15 cellular contexts compared by ENCODE assay signal in the genomic region with DNA sequence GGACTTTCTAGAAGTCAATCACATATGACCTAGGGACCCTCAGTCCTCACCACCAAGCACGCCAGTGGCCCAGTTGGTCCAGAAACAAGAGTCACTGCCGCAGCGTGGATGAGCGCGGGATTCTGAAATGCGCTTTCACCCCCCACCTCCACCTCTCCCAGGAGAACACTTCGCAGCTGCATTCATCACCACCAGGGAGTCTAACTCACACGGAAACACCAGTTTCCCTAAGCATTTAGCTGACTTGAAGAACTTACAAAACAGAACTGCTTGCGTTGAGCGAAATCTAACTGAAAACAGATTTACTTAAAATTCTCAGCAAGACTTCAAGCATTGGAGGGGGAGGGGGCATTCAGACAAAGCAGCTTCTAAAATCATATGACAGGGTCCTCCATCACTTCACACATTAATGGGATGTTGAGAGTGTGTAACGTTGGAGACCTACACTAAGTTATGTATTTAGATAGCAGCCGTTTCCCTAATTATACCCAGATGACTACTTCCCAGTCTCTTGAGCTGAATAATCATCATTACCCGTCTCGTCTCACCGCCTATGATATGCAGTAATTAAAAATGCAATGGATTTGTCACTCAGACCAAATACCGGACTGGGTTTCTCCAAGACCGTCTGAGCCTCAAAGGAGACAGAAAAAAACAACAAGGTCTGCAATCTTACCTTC.
DNase-seq lines count a peak whose midpoint lies in the region; ATAC-seq and TF ChIP-seq lines count a peak whose summit lies in the region.
"Had no signal": no experiment of that assay in that cellular context is flagged by ENCODE, and none has a peak within 500 bp of the region (broad histone marks: within the 10 kb centered on the region; RNA-seq: fewer than 3 reads in every experiment).

No MANE protein-coding gene starts in this region.

- peaks cover 4% of the 10 kb centered on the region for H3K27me3 Mint-ChIP-seq in activated naive CD4-positive, alpha-beta T cell treated with anti-CD3 and anti-CD28 coated beads, Interleukin-2, amount 10 ng/mL, durations not matched to agents 7 days and 5 days
- peaks cover 16% of the 10 kb centered on the region for H3K27me3 Mint-ChIP-seq in activated CD4-positive, alpha-beta memory T cell treated with anti-CD3 and anti-CD28 coated beads for 36 hours

- peak; percentile 49 for ATAC-seq in sciatic nerve
- ATAC-seq in upper lobe of left lung (ENCODE audit: low FRiP score in 2 of 2): no peak

- no peaks in the 10 kb centered on the region for H3K36me3 ChIP-seq in fibroblast of lung (ENCODE audit: control insufficient read depth, insufficient read depth, low read length)
- no peaks in the 10 kb centered on the region for H3K36me3 ChIP-seq in upper lobe of left lung
- H3K36me3 ChIP-seq: SJSA1, tibial nerve had no signal

- no peak for TF ChIP-seq EP300 in upper lobe of left lung (IDR thresholded peaks at IDR 0.05)

- no peak for TF ChIP-seq POLR2A in upper lobe of left lung (IDR thresholded peaks at IDR 0.05)

- H3K9me3 ChIP-seq in fibroblast of lung (ENCODE audit: control insufficient read depth, insufficient read depth, low read depth, low read length) (no peaks in the 10 kb centered on the region), upper lobe of left lung (no peaks in the 10 kb centered on the region)
- H3K9me3 ChIP-seq: tibial nerve had no signal

- H3K4me1 ChIP-seq in fibroblast of lung (ENCODE audit: control insufficient read depth, extremely low read depth, insufficient read depth, low read length) (no peaks in the 10 kb centered on the region), upper lobe of left lung (peaks cover 5 to 18% (median 11%) of the 10 kb centered on the region in 4 donors)

- WGBS in upper lobe of left lung, 2 donors: 61 to 64% methylated on average over 17 of the region's 17 CpGs

- no peak overlapping the region for H2AFZ ChIP-seq in fibroblast of lung (ENCODE audit: low read length)

- H3K27ac Mint-ChIP-seq in activated naive CD4-positive, alpha-beta T cell treated with anti-CD3 and anti-CD28 coated beads, Interleukin-2, amount 10 ng/mL, durations not matched to agents 7 days and 5 days: no peak overlapping the region
- no peak overlapping the region for H3K27ac Mint-ChIP-seq in activated CD4-positive, alpha-beta memory T cell treated with anti-CD3 and anti-CD28 coated beads for 36 hours

- no peaks in the 10 kb centered on the region for H3K79me2 ChIP-seq in fibroblast of lung (ENCODE audit: control insufficient read depth, insufficient read depth, low read length)

- TF ChIP-seq CTCF in fibroblast of lung (conservative IDR thresholded peaks at IDR 0.05 in 1 of 2, IDR thresholded peaks at IDR 0.05 in 1 of 2; ENCODE audit: low read depth in 1 of 2, low read length in 2 of 2) (no peak), upper lobe of left lung (IDR thresholded peaks at IDR 0.05) (no peak)

- no peaks in the 10 kb centered on the region for H3K36me3 Mint-ChIP-seq in activated naive CD4-positive, alpha-beta T cell treated with anti-CD3 and anti-CD28 coated beads, Interleukin-2, amount 10 ng/mL, durations not matched to agents 7 days and 5 days
- no peaks in the 10 kb centered on the region for H3K36me3 Mint-ChIP-seq in activated CD4-positive, alpha-beta memory T cell treated with anti-CD3 and anti-CD28 coated beads for 36 hours

- POLR2A ChIA-PET in activated CD4-positive, alpha-beta memory T cell treated with anti-CD3 and anti-CD28 coated beads for 36 hours (lab: Charles Lee): no interaction called here

- H3K27ac ChIP-seq in fibroblast of lung (ENCODE audit: insufficient read depth, low read length): no peak overlapping the region
- H3K27ac ChIP-seq in upper lobe of left lung: no peak overlapping the region
- H3K27ac ChIP-seq: 22Rv1, SJSA1, tibial nerve had no signal

- peaks cover 2% of the 10 kb centered on the region for H3K9me3 Mint-ChIP-seq in activated naive CD4-positive, alpha-beta T cell treated with anti-CD3 and anti-CD28 coated beads, Interleukin-2, amount 10 ng/mL, durations not matched to agents 7 days and 5 days
- H3K9me3 Mint-ChIP-seq in activated CD4-positive, alpha-beta memory T cell treated with anti-CD3 and anti-CD28 coated beads for 36 hours: peaks cover 2% of the 10 kb centered on the region

- CTCF ChIA-PET in activated naive CD4-positive, alpha-beta T cell treated with anti-CD3 and anti-CD28 coated beads, Interleukin-2, amount 10 ng/mL, durations not matched to agents 7 days and 5 days (lab: Charles Lee): no interaction called here
- CTCF ChIA-PET in activated CD4-positive, alpha-beta memory T cell treated with anti-CD3 and anti-CD28 coated beads for 36 hours (lab: Charles Lee): no interaction called here

- no peaks in the 10 kb centered on the region for H4K20me1 ChIP-seq in fibroblast of lung (ENCODE audit: control insufficient read depth, extremely low read depth, insufficient read depth, low read length)

- peak; percentile 19 for DNase-seq in DMS153 (lab: John Stamatoyannopoulos, UW)
- no peak for DNase-seq in DMS153 treated with DMSO at 0.1 percent for 48 hours (lab: John Stamatoyannopoulos, UW; ENCODE audit: unreplicated experiment)
- DNase-seq in NCI-H187 treated with DMSO at 0.1 percent for 48 hours (lab: John Stamatoyannopoulos, UW): peak; percentile 74
- DNase-seq in fibroblast of lung (ENCODE audit: low read depth in 2 of 2): peak; percentile 19 to 63
- DNase-seq in sciatic nerve (ENCODE audit: low spot score): no peak
- no peak for DNase-seq in activated naive CD4-positive, alpha-beta T cell treated with anti-CD3 and anti-CD28 coated beads, Interleukin-2, amount 10 ng/mL, durations not matched to agents 7 days and 5 days
- DNase-seq in activated CD4-positive, alpha-beta memory T cell treated with anti-CD3 and anti-CD28 coated beads for 36 hours: no peak
- no peak for DNase-seq in upper lobe of left lung
- DNase-seq: DMS53, H7, NCI-H82, nucleus accumbens had no signal

- no peaks in the 10 kb centered on the region for H3K4me1 Mint-ChIP-seq in activated naive CD4-positive, alpha-beta T cell treated with anti-CD3 and anti-CD28 coated beads, Interleukin-2, amount 10 ng/mL, durations not matched to agents 7 days and 5 days
- H3K4me1 Mint-ChIP-seq in activated CD4-positive, alpha-beta memory T cell treated with anti-CD3 and anti-CD28 coated beads for 36 hours (ENCODE audit: low read depth): no peaks in the 10 kb centered on the region

- H3K4me2 ChIP-seq in fibroblast of lung (ENCODE audit: extremely low read depth, insufficient read depth, low read length): peak overlapping the region; percentile 4

- no peak overlapping the region for H3K4me3 ChIP-seq in fibroblast of lung (replicated peaks in 1 of 4; ENCODE audit: control extremely low read depth in 1 of 4, insufficient read depth in 1 of 4, low read depth in 3 of 4, low read length in 4 of 4)
- no peak overlapping the region for H3K4me3 ChIP-seq in upper lobe of left lung
- H3K4me3 ChIP-seq: SJSA1, tibial nerve had no signal

- intact Hi-C loops in sciatic nerve (cut with DNase I): no loop called here
- intact Hi-C loops in activated CD4-positive, alpha-beta memory T cell treated with anti-CD3 and anti-CD28 coated beads for 36 hours (cut with micrococcal nuclease): no loop called here

- no peaks in the 10 kb centered on the region for H3K27me3 ChIP-seq in fibroblast of lung (ENCODE audit: control insufficient read depth, insufficient read depth, low read length)
- no peaks in the 10 kb centered on the region for H3K27me3 ChIP-seq in upper lobe of left lung
- H3K27me3 ChIP-seq: tibial nerve had no signal

- H3K9ac ChIP-seq in fibroblast of lung (ENCODE audit: insufficient read depth, low read length): no peak overlapping the region

- H3K4me3 Mint-ChIP-seq in activated naive CD4-positive, alpha-beta T cell treated with anti-CD3 and anti-CD28 coated beads, Interleukin-2, amount 10 ng/mL, durations not matched to agents 7 days and 5 days: no peak overlapping the region
- H3K4me3 Mint-ChIP-seq in activated CD4-positive, alpha-beta memory T cell treated with anti-CD3 and anti-CD28 coated beads for 36 hours: no peak overlapping the region

Comparison
In these comparisons a context has a peak if more than half of its experiments do, and no peak if none do; other contexts are left out.
1. DNase-seq: peak in DMS153 (single experiment), NCI-H187 treated with DMSO at 0.1 percent for 48 hours (single experiment) and fibroblast of lung (2 of 2); none in DMS153 treated with DMSO at 0.1 percent for 48 hours (single experiment), sciatic nerve (single experiment), activated naive CD4-positive, alpha-beta T cell treated with anti-CD3 and anti-CD28 coated beads, Interleukin-2, amount 10 ng/mL, durations not matched to agents 7 days and 5 days (single experiment), activated CD4-positive, alpha-beta memory T cell treated with anti-CD3 and anti-CD28 coated beads for 36 hours (single experiment) and upper lobe of left lung (0 of 2).